Comparison of ENCODE assay signal across 18 cellular contexts in the genomic region with DNA sequence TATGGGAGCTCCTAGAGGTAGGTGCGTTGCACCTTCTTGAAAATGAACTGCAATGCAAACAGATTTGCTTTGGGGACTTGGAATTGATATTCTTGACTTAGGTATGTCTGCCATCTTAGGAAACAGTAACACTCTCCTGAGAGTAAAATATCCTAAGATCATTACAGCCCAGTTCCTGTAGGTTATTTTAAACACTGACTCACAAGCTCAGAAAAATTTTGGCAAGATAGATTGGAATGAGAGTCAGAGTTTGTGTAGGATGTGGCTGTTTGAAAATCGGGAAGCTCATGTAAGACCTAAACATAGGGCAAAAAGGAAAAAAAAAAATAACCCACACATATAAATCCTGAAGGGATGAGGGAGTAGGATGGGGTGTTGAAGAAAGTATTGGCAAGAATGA.
"Had no signal": no experiment of that assay in that cellular context is flagged by ENCODE, and none has a peak within 500 bp of the region (broad histone marks: within the 10 kb centered on the region; RNA-seq: fewer than 3 reads in every experiment).

No MANE protein-coding gene starts in this region.

- H3K4me1 ChIP-seq: esophagus squamous epithelium, heart left ventricle, tibial artery, upper lobe of left lung, uterus had no signal

- H3K36me3 ChIP-seq: esophagus squamous epithelium, heart left ventricle, tibial artery, upper lobe of left lung, uterus had no signal

- H3K36me3 Mint-ChIP-seq: naive thymus-derived CD4-positive, alpha-beta T cell had no signal

- H3K27me3 ChIP-seq: esophagus squamous epithelium, heart left ventricle, tibial artery, upper lobe of left lung, uterus had no signal

- H3K27me3 Mint-ChIP-seq: naive thymus-derived CD4-positive, alpha-beta T cell had no signal

- ATAC-seq: heart left ventricle; naive thymus-derived CD4-positive, alpha-beta T cell; right cardiac atrium; stimulated activated naive CD8-positive, alpha-beta T cell treated with anti-CD3 and anti-CD28 coated beads, Interleukin-15, Interleukin-2, amounts not matched to agents 100 U/mL and 50 U/mL, for 24 hours had no signal

- H3K27ac Mint-ChIP-seq: naive thymus-derived CD4-positive, alpha-beta T cell had no signal

- H3K4me1 Mint-ChIP-seq: naive thymus-derived CD4-positive, alpha-beta T cell; neural crest cell had no signal

- H3K27ac ChIP-seq: esophagus squamous epithelium, heart left ventricle, tibial artery, upper lobe of left lung, uterus had no signal

- H3K9me3 ChIP-seq: upper lobe of left lung, uterus had no signal

- H3K4me3 ChIP-seq: esophagus squamous epithelium, heart left ventricle, smooth muscle cell, tibial artery, upper lobe of left lung, uterus had no signal

- H3K4me2 ChIP-seq: smooth muscle cell had no signal

- FAIRE-seq: endometrium, islet of Langerhans had no signal

- H3K4me3 Mint-ChIP-seq: naive thymus-derived CD4-positive, alpha-beta T cell; neural crest cell had no signal

- DNase-seq: effector memory CD4-positive, alpha-beta T cell; esophagus squamous epithelium; foreskin melanocyte; heart left ventricle; kidney glomerular epithelial cell; mesendoderm; naive thymus-derived CD4-positive, alpha-beta T cell; posterior cingulate gyrus; right cardiac atrium; stimulated activated CD4-positive, alpha-beta T cell treated with anti-CD3 and anti-CD28 coated beads, Interleukin-2, amount 100 ng/mL, for 48 hours; stimulated activated naive CD8-positive, alpha-beta T cell treated with anti-CD3 and anti-CD28 coated beads, Interleukin-15, Interleukin-2, amounts not matched to agents 100 U/mL and 50 U/mL, for 24 hours; tibial artery; upper lobe of left lung; uterus had no signal
